In genomic region chr14:55026793-55027560, GRCh38 we compare ENCODE assay signal across 8 cellular contexts. TPM values are rescaled to one million over a fixed set of nuclear protein-coding genes. Genes with fewer than 3 reads are reported as not detected.
DNase-seq lines count a peak whose midpoint lies in the region; ATAC-seq and TF ChIP-seq lines count a peak whose summit lies in the region.

A gene with protein sequence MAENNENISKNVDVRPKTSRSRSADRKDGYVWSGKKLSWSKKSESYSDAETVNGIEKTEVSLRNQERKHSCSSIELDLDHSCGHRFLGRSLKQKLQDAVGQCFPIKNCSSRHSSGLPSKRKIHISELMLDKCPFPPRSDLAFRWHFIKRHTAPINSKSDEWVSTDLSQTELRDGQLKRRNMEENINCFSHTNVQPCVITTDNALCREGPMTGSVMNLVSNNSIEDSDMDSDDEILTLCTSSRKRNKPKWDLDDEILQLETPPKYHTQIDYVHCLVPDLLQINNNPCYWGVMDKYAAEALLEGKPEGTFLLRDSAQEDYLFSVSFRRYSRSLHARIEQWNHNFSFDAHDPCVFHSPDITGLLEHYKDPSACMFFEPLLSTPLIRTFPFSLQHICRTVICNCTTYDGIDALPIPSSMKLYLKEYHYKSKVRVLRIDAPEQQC (plus strand): TSS chr14:55027236. CDS start chr14:55043042, 15,806 bp downstream.
TSS of gene WDHD1 (minus strand) at chr14:55027099. CDS start at chr14:55026787, 312 bp downstream.

- peak within 1 kb of the TSS; percentile 85 for H3K4me3 ChIP-seq in GM12864 (ENCODE audit: low read depth, low read length)

- peak; percentile 82 for ATAC-seq in HG02623 (IDR thresholded peaks at IDR 0.05; ENCODE audit: unreplicated experiment)
- ATAC-seq in SK-N-SH treated with all-trans-retinoic acid at 6 μM for 48 hours = peak; percentile 96

- peak within 1 kb of the TSS; percentile 25 for H3K27ac ChIP-seq in temporal lobe (ENCODE audit: low read depth, low read length)

- TF ChIP-seq CTCF in GM12864 (IDR thresholded peaks at IDR 0.05; ENCODE audit: low read depth, low read length, missing control alignments) = no peak

- H3K4me3 Mint-ChIP-seq in activated naive CD4-positive, alpha-beta T cell treated with anti-CD3 and anti-CD28 coated beads, Interleukin-2, amount 50 U/mL, for 24 hours = peak within 1 kb of the TSS; percentile 94

- peaks cover 48% of the 10 kb centered on the region for H3K4me1 Mint-ChIP-seq in activated naive CD4-positive, alpha-beta T cell treated with anti-CD3 and anti-CD28 coated beads, Interleukin-2, amount 50 U/mL, for 24 hours

- DNase-seq in GM12864 (ENCODE audit: low read depth) (peak; percentile 81), NCI-H1092 treated with DMSO at 0.1 percent for 48 hours (lab: John Stamatoyannopoulos, UW) (peak; percentile 97), glomerular visceral epithelial cell (ENCODE audit: extremely low spot score) (peak; percentile 97), occipital lobe (lab: John Stamatoyannopoulos, UW) (peak; percentile 93)

- no peaks in the 10 kb centered on the region for H3K27me3 Mint-ChIP-seq in activated naive CD4-positive, alpha-beta T cell treated with anti-CD3 and anti-CD28 coated beads, Interleukin-2, amount 50 U/mL, for 24 hours

- H3K9me3 Mint-ChIP-seq in activated naive CD4-positive, alpha-beta T cell treated with anti-CD3 and anti-CD28 coated beads, Interleukin-2, amount 50 U/mL, for 24 hours = no peaks in the 10 kb centered on the region

- peak within 1 kb of the TSS; percentile 95 for H3K27ac Mint-ChIP-seq in activated naive CD4-positive, alpha-beta T cell treated with anti-CD3 and anti-CD28 coated beads, Interleukin-2, amount 50 U/mL, for 24 hours

- peaks cover 3% of the 10 kb centered on the region for H3K36me3 Mint-ChIP-seq in activated naive CD4-positive, alpha-beta T cell treated with anti-CD3 and anti-CD28 coated beads, Interleukin-2, amount 50 U/mL, for 24 hours

TF ChIP-seq in SK-N-SH treated with all-trans-retinoic acid at 6 μM for 48 hours, 23 proteins besides CTCF, POLR2A, EP300 and RAD21:
- TF ChIP-seq ZNF70 (CRISPR knock-in tag; IDR thresholded peaks at IDR 0.05) (peak; percentile 68; the same call in 1 of the 2 replicates), OSR1 (CRISPR knock-in tag; IDR thresholded peaks at IDR 0.05) (no peak)
TF ChIP-seq in SK-N-SH treated with all-trans-retinoic acid at 6 μM for 48 hours: peak in this region for 1.

RNA-seq across cellular contexts. Expression of the first gene that starts in this region (rescaled TPM):
- total RNA-seq in occipital lobe (39.6 TPM), temporal lobe (24.8 TPM)

RNA-seq across cellular contexts. Expression of gene WDHD1, which starts in this region (rescaled TPM):
- total RNA-seq in occipital lobe (9.0 TPM), temporal lobe (8.9 TPM)

Comparison
In these comparisons a context has a peak if more than half of its experiments do, and no peak if none do; other contexts are left out.
1. Peak in every context shown above with its lines: DNase-seq, ATAC-seq, H3K4me3 ChIP-seq and H3K27ac ChIP-seq.